In genomic region chr6:143279385-143279784, GRCh38 we compare ENCODE assay signal across 8 cellular contexts.
DNase-seq lines count a peak whose midpoint lies in the region; ATAC-seq, FAIRE-seq and TF ChIP-seq lines count a peak whose summit lies in the region.

No MANE protein-coding gene starts in this region.

- ATAC-seq in left lung: peak; percentile 38
- ATAC-seq in GM18520 (IDR thresholded peaks at IDR 0.05; ENCODE audit: unreplicated experiment): no peak

- TF ChIP-seq CTCF in HEK293 (tag by site-specific recombination; IDR thresholded peaks at IDR 0.05) (peak; percentile 44), astrocyte of the cerebellum (IDR thresholded peaks at IDR 0.05; ENCODE audit: low read depth, low read length, missing control alignments) (peak; percentile 44), left lung (IDR thresholded peaks at IDR 0.05) (no peak), colonic mucosa (IDR thresholded peaks at IDR 0.05) (no peak)

- H3K9ac ChIP-seq in colonic mucosa (ENCODE audit: low read depth in 2 of 2, low read length in 2 of 2): no peak overlapping the region

- FAIRE-seq in GM12891 (lab: Jason Lieb, UNC): no peak
- no peak for FAIRE-seq in GM19239 (lab: Jason Lieb, UNC)

- H3K27me3 ChIP-seq in left lung (no peaks in the 10 kb centered on the region), colonic mucosa (no peaks in the 10 kb centered on the region)

- intact Hi-C loops in left lung (cut with DNase I): no loop called here
- intact Hi-C loops in colonic mucosa (cut with DNase I): no loop called here

- CTCF ChIA-PET in HEK293 (lab: Yijun Ruan, JAX): interaction anchor here (0.6 to 2.4 kb wide), 20 partner anchors 11 to 805 kb away, joined by 3 to 12 read pairs (median 4); no protein-coding TSS in a partner anchor

- POLR2A ChIA-PET in HEK293 (lab: Yijun Ruan, JAX): no interaction called here

- no peak for TF ChIP-seq POLR2A in GM12891 (IDR thresholded peaks at IDR 0.05; ENCODE audit: low read depth, low read length)

- H3K9me3 ChIP-seq in HEK293 (ENCODE audit: control insufficient read depth, insufficient read depth, low read depth, low read length): no peaks in the 10 kb centered on the region
- no peaks in the 10 kb centered on the region for H3K9me3 ChIP-seq in left lung
- no peaks in the 10 kb centered on the region for H3K9me3 ChIP-seq in colonic mucosa

- H3K4me1 ChIP-seq in HEK293 (ENCODE audit: control insufficient read depth, insufficient read depth, low read length): no peaks in the 10 kb centered on the region
- H3K4me1 ChIP-seq in left lung: no peaks in the 10 kb centered on the region
- H3K4me1 ChIP-seq in colonic mucosa: no peaks in the 10 kb centered on the region

- in situ Hi-C loops in astrocyte of the cerebellum (cut with HindIII; ENCODE audit: low sequenced_read_pairs): no loop called here

- no peak overlapping the region for H3K27ac ChIP-seq in HEK293 (ENCODE audit: extremely low read depth, low read depth, low read length)
- H3K27ac ChIP-seq in left lung: no peak overlapping the region
- H3K27ac ChIP-seq in colonic mucosa: no peak overlapping the region

- DNase-seq in DMS 273 (lab: John Stamatoyannopoulos, UW; ENCODE audit: unreplicated experiment): peak; percentile 74
- no peak for DNase-seq in astrocyte of the cerebellum (ENCODE audit: low read depth)
- DNase-seq in left lung: no peak
- no peak for DNase-seq in GM12891 (ENCODE audit: insufficient read length, low spot score)
- no peak for DNase-seq in colonic mucosa
- no peak for DNase-seq in GM19239 (ENCODE audit: insufficient read length, low spot score)

- no peak overlapping the region for H3K4me3 ChIP-seq in HEK293 (ENCODE audit: low read depth, low read length)
- H3K4me3 ChIP-seq in astrocyte of the cerebellum (ENCODE audit: low read depth, low read length): no peak overlapping the region
- no peak overlapping the region for H3K4me3 ChIP-seq in left lung
- no peak overlapping the region for H3K4me3 ChIP-seq in colonic mucosa

- H3K36me3 ChIP-seq in HEK293 (ENCODE audit: control insufficient read depth in 2 of 2, insufficient read depth in 1 of 2, low read length in 2 of 2) (no peaks in the 10 kb centered on the region), left lung (no peaks in the 10 kb centered on the region), colonic mucosa (no peaks in the 10 kb centered on the region)

TF ChIP-seq in HEK293, 187 proteins besides CTCF, POLR2A, EP300 and RAD21:
- no peak for TF ChIP-seq ZNF488 (tag by site-specific recombination; IDR thresholded peaks at IDR 0.05)
- TF ChIP-seq ZNF654 (tag by site-specific recombination; IDR thresholded peaks at IDR 0.05; ENCODE audit: low read depth): peak; percentile 60

TF ChIP-seq in GM12891, 5 proteins besides CTCF, POLR2A, EP300 and RAD21:
- TF ChIP-seq SPI1 (IDR thresholded peaks at IDR 0.05; ENCODE audit: low read depth, low read length) (no peak), TAF1 (IDR thresholded peaks at IDR 0.05; ENCODE audit: low read depth, low read length) (no peak), PAX5 (IDR thresholded peaks at IDR 0.05; ENCODE audit: insufficient read depth, low read length, severe bottlenecking) (no peak), POLR2AphosphoS5 (IDR thresholded peaks at IDR 0.05; ENCODE audit: low read depth, low read length) (no peak)

Comparison
In these comparisons a context has a peak if more than half of its experiments do, and no peak if none do; other contexts are left out.
1. CTCF ChIP-seq: peak in HEK293 (single experiment) and astrocyte of the cerebellum (single experiment); none in left lung (0 of 2) and colonic mucosa (single experiment).